Comparison of ENCODE assay signal across 14 cellular contexts in the genomic region with DNA sequence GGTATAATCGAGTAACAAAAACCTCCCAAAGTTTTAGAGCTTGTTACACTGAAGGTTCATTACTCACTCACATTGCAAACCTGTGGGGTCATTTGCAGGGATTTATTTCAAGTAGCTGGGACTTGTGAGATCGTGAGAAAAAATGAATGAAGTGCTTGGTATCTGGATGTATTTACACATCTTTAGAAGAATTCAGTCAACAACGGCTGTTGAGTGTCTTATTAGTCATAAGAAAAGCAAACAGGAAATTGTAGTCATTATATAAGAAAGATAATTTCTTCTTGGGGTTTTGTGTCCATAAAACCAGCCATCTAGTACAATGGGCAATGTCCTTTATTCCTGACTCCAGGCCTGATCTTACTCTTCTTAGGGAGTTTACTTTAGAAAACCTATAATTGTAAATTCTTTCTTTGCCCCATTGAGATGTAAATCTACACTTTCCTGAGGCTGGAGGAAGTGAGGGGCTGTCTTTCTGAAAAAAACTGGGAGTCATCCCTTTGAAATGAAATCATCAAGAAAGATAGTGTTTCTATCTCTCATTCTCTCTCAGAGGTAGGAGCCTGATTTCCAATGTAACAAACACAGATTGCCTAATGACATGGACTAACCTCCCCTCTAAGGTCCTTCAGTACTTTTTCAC.
A peak's percentile ranks its signal among the peaks of the same experiment; 100 is the strongest.
DNase-seq lines count a peak whose midpoint lies in the region; ATAC-seq, FAIRE-seq and TF ChIP-seq lines count a peak whose summit lies in the region.
"Had no signal": no experiment of that assay in that cellular context is flagged by ENCODE, and none has a peak within 500 bp of the region (broad histone marks: within the 10 kb centered on the region; RNA-seq: fewer than 3 reads in every experiment).

No MANE protein-coding gene starts in this region.

- H3K27me3 ChIP-seq in IMR-90 (ENCODE audit: control insufficient read depth, insufficient read depth, low read length) (no peaks in the 10 kb centered on the region), bronchial epithelial cell (ENCODE audit: control insufficient read depth, insufficient read depth, low read length) (no peaks in the 10 kb centered on the region), lung (ENCODE audit: control insufficient read depth, insufficient read depth) (no peaks in the 10 kb centered on the region)

- H3K9ac ChIP-seq in IMR-90 (ENCODE audit: low read depth, low read length) = no peak overlapping the region

- no peak overlapping the region for H3K4me3 Mint-ChIP-seq in Calu3 (ENCODE audit: low read depth, unreplicated experiment)
- H3K4me3 Mint-ChIP-seq: CD8-positive, alpha-beta memory T cell; IgD-negative memory B cell had no signal

- no peak for TF ChIP-seq POLR2A in IMR-90 (IDR thresholded peaks at IDR 0.05; ENCODE audit: low read depth, low read length)

- H2BK120ac ChIP-seq in IMR-90 (ENCODE audit: low read depth, low read length) = peak overlapping the region; percentile 37

- H3K9me1 ChIP-seq in IMR-90 (ENCODE audit: insufficient read depth, low read length) = no peaks in the 10 kb centered on the region

- intact Hi-C loops in Calu3 (cut with micrococcal nuclease; ENCODE audit: unreplicated experiment) = loop anchor here (10.0 kb wide), 1 partner anchor 199 kb away; a partner anchor contains a TSS
- intact Hi-C loops in IMR-90 (cut with micrococcal nuclease) = no loop called here

- no peak overlapping the region for H3K27ac ChIP-seq in IMR-90 (ENCODE audit: insufficient read depth, low read length)
- H3K27ac ChIP-seq in lung (ENCODE audit: low read depth in 1 of 2, low read length in 1 of 2) = no peak overlapping the region
- H3K27ac ChIP-seq: lower lobe of right lung had no signal

- H3K4me3 ChIP-seq in IMR-90 (ENCODE audit: insufficient read depth, low read depth, low read length) = no peak overlapping the region
- H3K4me3 ChIP-seq in bronchial epithelial cell (ENCODE audit: low read depth, low read length) = no peak overlapping the region
- H3K4me3 ChIP-seq in lung = no peak overlapping the region
- H3K4me3 ChIP-seq: lower lobe of right lung had no signal

- ATAC-seq in IMR-90 (ENCODE audit: low read depth) (peak; percentile 63), lung (ENCODE audit: insufficient read depth, low FRiP score) (peak; percentile 72), HG02852 (IDR thresholded peaks at IDR 0.05; ENCODE audit: unreplicated experiment) (no peak)

- H2AK9ac ChIP-seq in IMR-90 (replicated peaks; ENCODE audit: low read depth, low read length, poor library complexity) = no peak overlapping the region

- WGBS in IMR-90 (ENCODE audit: extremely low coverage in 2 of 2, insufficient read length in 1 of 2), 2 experiments = no CpG with 5 or more reads among the region's 3 CpGs
- 27 to 38% methylated on average over 3 of the region's 3 CpGs for WGBS in lung, 2 donors

- peak overlapping the region; percentile 19 to 54; a peak in 1 of 4 replicates for H4K8ac ChIP-seq in IMR-90 (ENCODE audit: low read depth in 2 of 2, low read length in 2 of 2)

- no peak overlapping the region for H3K4ac ChIP-seq in IMR-90 (ENCODE audit: low read depth, low read length)

- peaks cover 8% of the 10 kb centered on the region for H3K4me1 Mint-ChIP-seq in Calu3 (ENCODE audit: low read depth, unreplicated experiment)
- H3K4me1 Mint-ChIP-seq: CD8-positive, alpha-beta memory T cell; IgD-negative memory B cell had no signal

- no peak overlapping the region for H2AFZ ChIP-seq in IMR-90 (replicated peaks; ENCODE audit: low read length, poor library complexity)

- peak overlapping the region; percentile 54; the same call in 1 of the 2 replicates for H3K4me2 ChIP-seq in IMR-90 (ENCODE audit: low read depth, low read length)

- H3K18ac ChIP-seq in IMR-90 (ENCODE audit: low read depth, low read length) = peak overlapping the region; percentile 64; the same call in 1 of the 2 replicates

- no peak overlapping the region for H3K14ac ChIP-seq in IMR-90 (replicated peaks; ENCODE audit: low read depth, low read length)

- FAIRE-seq in bronchial epithelial cell (lab: Jason Lieb, UNC) = no peak

- no peaks in the 10 kb centered on the region for H3K79me1 ChIP-seq in IMR-90 (ENCODE audit: low read depth in 1 of 2, low read length in 2 of 2)

- H4K20me1 ChIP-seq in IMR-90 (ENCODE audit: insufficient read depth, low read length) = no peaks in the 10 kb centered on the region

- in situ Hi-C loops in IMR-90 (cut with MboI; ENCODE audit: low sequenced_read_pairs) = no loop called here

- POLR2A ChIA-PET in IMR-90 (lab: Charles Lee; ENCODE audit: unreplicated experiment) = no interaction called here

- H4K5ac ChIP-seq in IMR-90 (ENCODE audit: low read depth, low read length) = no peak overlapping the region; the same call in 1 of the 2 replicates

- H3K56ac ChIP-seq in IMR-90 (ENCODE audit: extremely low read depth, insufficient read depth, low read length) = peak overlapping the region; percentile 21; the same call in 1 of the 2 replicates

- no peak for TF ChIP-seq CTCF in Calu3 (IDR thresholded peaks at IDR 0.05; ENCODE audit: unreplicated experiment)
- no peak for TF ChIP-seq CTCF in IMR-90 (conservative IDR thresholded peaks at IDR 0.05; ENCODE audit: low read depth, low read length)
- no peak for TF ChIP-seq CTCF in bronchial epithelial cell (IDR thresholded peaks at IDR 0.05; ENCODE audit: insufficient read depth, low read length, severe bottlenecking)
- no peak for TF ChIP-seq CTCF in lung (IDR thresholded peaks at IDR 0.05; ENCODE audit: control extremely low read depth, extremely low read depth)

- H3K36me3 ChIP-seq in IMR-90 (ENCODE audit: control insufficient read depth, insufficient read depth, low read length) (no peaks in the 10 kb centered on the region), bronchial epithelial cell (ENCODE audit: control insufficient read depth, insufficient read depth, low read length) (no peaks in the 10 kb centered on the region), lung (ENCODE audit: control insufficient read depth in 2 of 2, insufficient read depth in 2 of 2, low read length in 2 of 2) (no peaks in the 10 kb centered on the region)
- H3K36me3 ChIP-seq: lower lobe of right lung had no signal

- no peaks in the 10 kb centered on the region for H3K9me3 Mint-ChIP-seq in Calu3 (ENCODE audit: low read depth, unreplicated experiment)

- H3K27me3 Mint-ChIP-seq in Calu3 (ENCODE audit: unreplicated experiment) = no peaks in the 10 kb centered on the region
- H3K27me3 Mint-ChIP-seq: IgD-negative memory B cell had no signal

- peak overlapping the region; percentile 93 for H2BK5ac ChIP-seq in IMR-90 (ENCODE audit: low read depth, low read length, poor library complexity, severe bottlenecking)

- H4K91ac ChIP-seq in IMR-90 (ENCODE audit: insufficient read depth, low read depth, low read length) = no peak overlapping the region

- H2BK15ac ChIP-seq in IMR-90 (ENCODE audit: low read depth, low read length) = no peak overlapping the region

- H2AK5ac ChIP-seq in IMR-90 (ENCODE audit: low read depth, low read length) = no peak overlapping the region

- CTCF ChIA-PET in Calu3 (lab: Charles Lee) (no interaction called here), IMR-90 (lab: Yijun Ruan, JAX) (no interaction called here)

- peak overlapping the region; percentile 66 for H2BK20ac ChIP-seq in IMR-90 (ENCODE audit: low read depth, low read length)

- peaks cover 2% of the 10 kb centered on the region; the same call in 1 of the 2 replicates for H3K9me3 ChIP-seq in IMR-90 (ENCODE audit: control insufficient read depth, insufficient read depth, low read length)
- H3K9me3 ChIP-seq in lung (ENCODE audit: control insufficient read depth in 2 of 2, insufficient read depth in 1 of 2, low read length in 1 of 2) = no peaks in the 10 kb centered on the region
- H3K9me3 ChIP-seq: lower lobe of right lung had no signal

- no peak for TF ChIP-seq RAD21 in IMR-90 (IDR thresholded peaks at IDR 0.05; ENCODE audit: low read length)

- BruUV-seq in Calu3 (replicated peaks; lab: Mats Ljungman, UMichigan) (no TSS peak), IMR-90 (replicated peaks; lab: Mats Ljungman, UMichigan) (no TSS peak)

- no peak overlapping the region for H3K23ac ChIP-seq in IMR-90 (ENCODE audit: low read depth, low read length)

- H3K27ac Mint-ChIP-seq in Calu3 (ENCODE audit: unreplicated experiment) = peak overlapping the region; percentile 56
- H3K27ac Mint-ChIP-seq: CD8-positive, alpha-beta memory T cell; IgD-negative memory B cell had no signal

- dilution Hi-C loops in IMR-90 (cut with HindIII; ENCODE audit: low sequenced_read_pairs, unreplicated experiment) = no loop called here

- H3K36me3 Mint-ChIP-seq in Calu3 (ENCODE audit: insufficient read depth, unreplicated experiment) = peaks cover 5% of the 10 kb centered on the region
- H3K36me3 Mint-ChIP-seq: CD8-positive, alpha-beta memory T cell; IgD-negative memory B cell had no signal

- DNase-seq in Calu3 = no peak
- peak; percentile 79 for DNase-seq in IMR-90
- peak; percentile 100 for DNase-seq in bronchial epithelial cell (ENCODE audit: low read depth)
- no peak for DNase-seq in lung (ENCODE audit: low spot score)
- no peak for DNase-seq in HK-2 (ENCODE audit: unreplicated experiment)
- no peak for DNase-seq in NCI-H2029 treated with DMSO at 0.1 percent for 48 hours (lab: John Stamatoyannopoulos, UW)
- DNase-seq in middle frontal gyrus (ENCODE audit: extremely low spot score, low spot score) = no peak
- DNase-seq: amygdala; CD8-positive, alpha-beta memory T cell; lower lobe of right lung; NCI-H2107; retina had no signal

- H3K4me1 ChIP-seq in IMR-90 (ENCODE audit: control insufficient read depth, insufficient read depth, low read length) (peaks cover 4% of the 10 kb centered on the region; the same call in 1 of the 2 replicates), lung (ENCODE audit: control insufficient read depth in 2 of 2, insufficient read depth in 2 of 2, low read length in 2 of 2) (no peaks in the 10 kb centered on the region)
- H3K4me1 ChIP-seq: lower lobe of right lung had no signal

TF ChIP-seq in IMR-90, 13 proteins besides CTCF, POLR2A, EP300 and RAD21:
- TF ChIP-seq MXI1 (IDR thresholded peaks at IDR 0.05; ENCODE audit: borderline replicate concordance, low read depth, low read length) = no peak
- TF ChIP-seq CEBPB (IDR thresholded peaks at IDR 0.05; ENCODE audit: low read depth, low read length) = 0 out of 2 replicates have a peak, but pooled peaks have one; percentile 25

Comparison
In these comparisons a context has a peak if more than half of its experiments do, and no peak if none do; other contexts are left out.
1. DNase-seq: peak in IMR-90 (single experiment) and bronchial epithelial cell (single experiment); none in Calu3 (single experiment), lung (single experiment), HK-2 (single experiment), NCI-H2029 treated with DMSO at 0.1 percent for 48 hours (single experiment) and middle frontal gyrus (single experiment).